ENCODE assay signal across 19 cellular contexts in genomic region chr16:54280751-54281150, GRCh38. TPM values are rescaled to one million over a fixed set of nuclear protein-coding genes. Genes with fewer than 3 reads are reported as not detected.
A peak's percentile ranks its signal among the peaks of the same experiment; 100 is the strongest.
DNase-seq lines count a peak whose midpoint lies in the region; ATAC-seq, FAIRE-seq and TF ChIP-seq lines count a peak whose summit lies in the region.
"Had no signal": no experiment of that assay in that cellular context is flagged by ENCODE, and none has a peak within 500 bp of the region (broad histone marks: within the 10 kb centered on the region; RNA-seq: fewer than 3 reads in every experiment).

No MANE protein-coding gene starts in this region.

- H3K27me3 Mint-ChIP-seq in activated CD8-positive, alpha-beta T cell treated with anti-CD3 and anti-CD28 coated beads for 36 hours = peaks cover 50% of the 10 kb centered on the region
- H3K27me3 Mint-ChIP-seq in activated CD8-positive, alpha-beta T cell treated with anti-CD3 and anti-CD28 coated beads, Interleukin-2, amount 10 ng/mL, durations not matched to agents 7 days and 5 days (ENCODE audit: low read depth) = peaks cover 54% of the 10 kb centered on the region
- H3K27me3 Mint-ChIP-seq in type B pancreatic cell = peaks cover 57% of the 10 kb centered on the region

- H3K9me3 Mint-ChIP-seq in activated CD8-positive, alpha-beta T cell treated with anti-CD3 and anti-CD28 coated beads for 36 hours = no peaks in the 10 kb centered on the region
- H3K9me3 Mint-ChIP-seq in activated CD8-positive, alpha-beta T cell treated with anti-CD3 and anti-CD28 coated beads, Interleukin-2, amount 10 ng/mL, durations not matched to agents 7 days and 5 days (ENCODE audit: insufficient read depth) = no peaks in the 10 kb centered on the region
- no peaks in the 10 kb centered on the region for H3K9me3 Mint-ChIP-seq in type B pancreatic cell
- H3K9me3 Mint-ChIP-seq: activated CD4-positive, alpha-beta T cell treated with anti-CD3 and anti-CD28 coated beads, Interleukin-2, amount 10 ng/mL, durations not matched to agents 7 days and 5 days; central memory CD8-positive, alpha-beta T cell; memory B cell; T-cell had no signal

- H3K36me3 ChIP-seq in kidney (ENCODE audit: control insufficient read depth in 1 of 2, insufficient read depth in 2 of 2, low read length in 2 of 2) = no peaks in the 10 kb centered on the region
- H3K36me3 ChIP-seq: tibial nerve had no signal

- peaks cover 12% of the 10 kb centered on the region for H3K4me1 Mint-ChIP-seq in activated CD8-positive, alpha-beta T cell treated with anti-CD3 and anti-CD28 coated beads for 36 hours (ENCODE audit: low read depth)
- H3K4me1 Mint-ChIP-seq in activated CD8-positive, alpha-beta T cell treated with anti-CD3 and anti-CD28 coated beads, Interleukin-2, amount 10 ng/mL, durations not matched to agents 7 days and 5 days (ENCODE audit: low read depth) = peaks cover 14% of the 10 kb centered on the region
- peaks cover 29% of the 10 kb centered on the region for H3K4me1 Mint-ChIP-seq in type B pancreatic cell (ENCODE audit: unreplicated experiment)

- H3K4me3 Mint-ChIP-seq in activated CD8-positive, alpha-beta T cell treated with anti-CD3 and anti-CD28 coated beads for 36 hours = no peak overlapping the region
- H3K4me3 Mint-ChIP-seq in activated CD8-positive, alpha-beta T cell treated with anti-CD3 and anti-CD28 coated beads, Interleukin-2, amount 10 ng/mL, durations not matched to agents 7 days and 5 days = no peak overlapping the region
- peak overlapping the region; percentile 14 for H3K4me3 Mint-ChIP-seq in type B pancreatic cell
- H3K4me3 Mint-ChIP-seq: activated CD4-positive, alpha-beta T cell treated with anti-CD3 and anti-CD28 coated beads, Interleukin-2, amount 10 ng/mL, durations not matched to agents 7 days and 5 days; central memory CD8-positive, alpha-beta T cell; memory B cell had no signal

- no peak overlapping the region; the same call in 1 of the 2 replicates for H3K27ac ChIP-seq in RWPE1
- no peak overlapping the region for H3K27ac ChIP-seq in kidney (ENCODE audit: low read depth in 2 of 2, low read length in 2 of 2)
- H3K27ac ChIP-seq: parathyroid adenoma, tibial nerve had no signal

- H3K36me3 Mint-ChIP-seq in activated CD8-positive, alpha-beta T cell treated with anti-CD3 and anti-CD28 coated beads for 36 hours (ENCODE audit: low read depth) = no peaks in the 10 kb centered on the region
- peaks cover 3% of the 10 kb centered on the region for H3K36me3 Mint-ChIP-seq in activated CD8-positive, alpha-beta T cell treated with anti-CD3 and anti-CD28 coated beads, Interleukin-2, amount 10 ng/mL, durations not matched to agents 7 days and 5 days (ENCODE audit: low read depth)
- H3K36me3 Mint-ChIP-seq in type B pancreatic cell = peaks cover 20% of the 10 kb centered on the region
- H3K36me3 Mint-ChIP-seq: T-cell had no signal

- peaks cover 0 to 8% of the 10 kb centered on the region in 2 donors for H3K4me1 ChIP-seq in kidney (ENCODE audit: control insufficient read depth in 1 of 2, insufficient read depth in 1 of 2, low read depth in 1 of 2, low read length in 2 of 2)
- H3K4me1 ChIP-seq: parathyroid adenoma had no signal

- TF ChIP-seq CTCF in activated CD8-positive, alpha-beta T cell treated with anti-CD3 and anti-CD28 coated beads for 36 hours (IDR thresholded peaks at IDR 0.05) = no peak
- TF ChIP-seq CTCF in RWPE1 (conservative IDR thresholded peaks at IDR 0.05; ENCODE audit: low read depth) (no peak), fibroblast of mammary gland (conservative IDR thresholded peaks at IDR 0.05; ENCODE audit: control insufficient read depth, insufficient read depth, low read depth, low read length) (no peak), type B pancreatic cell (conservative IDR thresholded peaks at IDR 0.05) (no peak), kidney (IDR thresholded peaks at IDR 0.05; ENCODE audit: borderline replicate concordance, extremely low read depth, insufficient read depth) (no peak)

- CTCF ChIA-PET in activated CD8-positive, alpha-beta T cell treated with anti-CD3 and anti-CD28 coated beads for 36 hours (lab: Charles Lee) = interaction anchor here (1.0 kb wide), 1 partner anchor 11 kb away, joined by 3 read pairs; no protein-coding TSS in a partner anchor
- CTCF ChIA-PET in activated CD8-positive, alpha-beta T cell treated with anti-CD3 and anti-CD28 coated beads, Interleukin-2, amount 10 ng/mL, durations not matched to agents 7 days and 5 days (lab: Charles Lee) = no interaction called here
- CTCF ChIA-PET in RWPE1 (lab: Yijun Ruan, JAX) = interaction anchor here (0.7 kb wide), 1 partner anchor 648 kb away, joined by 3 read pairs; no protein-coding TSS in a partner anchor

- ATAC-seq in activated CD8-positive, alpha-beta T cell treated with anti-CD3 and anti-CD28 coated beads for 36 hours = peak; percentile 68
- ATAC-seq in activated CD8-positive, alpha-beta T cell treated with anti-CD3 and anti-CD28 coated beads, Interleukin-2, amount 10 ng/mL, durations not matched to agents 7 days and 5 days = no peak
- no peak for ATAC-seq in GM19455 (IDR thresholded peaks at IDR 0.05; ENCODE audit: unreplicated experiment)
- ATAC-seq: T-cell had no signal

- H3K9ac ChIP-seq in kidney (ENCODE audit: low read length in 2 of 2) = no peak overlapping the region
- H3K9ac ChIP-seq: parathyroid adenoma had no signal

- DNase-seq in activated CD8-positive, alpha-beta T cell treated with anti-CD3 and anti-CD28 coated beads for 36 hours = no peak
- DNase-seq in activated CD8-positive, alpha-beta T cell treated with anti-CD3 and anti-CD28 coated beads, Interleukin-2, amount 10 ng/mL, durations not matched to agents 7 days and 5 days = no peak
- DNase-seq in RWPE1 (ENCODE audit: low spot score) = peak; percentile 11
- peak; percentile 52 for DNase-seq in fibroblast of mammary gland (ENCODE audit: low read depth)
- no peak for DNase-seq in type B pancreatic cell (ENCODE audit: extremely low spot score, unreplicated experiment)
- no peak for DNase-seq in kidney
- DNase-seq in AG08396 (ENCODE audit: low spot score) = no peak
- DNase-seq: activated CD4-positive, alpha-beta T cell treated with anti-CD3 and anti-CD28 coated beads, Interleukin-2, amount 10 ng/mL, durations not matched to agents 7 days and 5 days; activated naive CD4-positive, alpha-beta T cell; NCI-H1092 treated with DMSO at 0.1 percent for 48 hours; T-cell had no signal

- no peak for FAIRE-seq in kidney (lab: Jason Lieb, UNC)
- FAIRE-seq: GM19239, H1 had no signal

- H3K9me3 ChIP-seq in kidney (ENCODE audit: control insufficient read depth in 1 of 2, low read length in 2 of 2) = no peaks in the 10 kb centered on the region
- H3K9me3 ChIP-seq: tibial nerve had no signal

- no peak overlapping the region for H3K27ac Mint-ChIP-seq in activated CD8-positive, alpha-beta T cell treated with anti-CD3 and anti-CD28 coated beads for 36 hours
- H3K27ac Mint-ChIP-seq in activated CD8-positive, alpha-beta T cell treated with anti-CD3 and anti-CD28 coated beads, Interleukin-2, amount 10 ng/mL, durations not matched to agents 7 days and 5 days = no peak overlapping the region
- H3K27ac Mint-ChIP-seq in type B pancreatic cell = peak overlapping the region; percentile 44
- H3K27ac Mint-ChIP-seq: activated CD4-positive, alpha-beta T cell treated with anti-CD3 and anti-CD28 coated beads, Interleukin-2, amount 10 ng/mL, durations not matched to agents 7 days and 5 days; memory B cell had no signal

- intact Hi-C loops in activated CD8-positive, alpha-beta T cell treated with anti-CD3 and anti-CD28 coated beads for 36 hours (cut with micrococcal nuclease) = no loop called here
- intact Hi-C loops in kidney (cut with DNase I) = no loop called here

- POLR2A ChIA-PET in activated CD8-positive, alpha-beta T cell treated with anti-CD3 and anti-CD28 coated beads for 36 hours (lab: Charles Lee) = no interaction called here
- POLR2A ChIA-PET in activated CD8-positive, alpha-beta T cell treated with anti-CD3 and anti-CD28 coated beads, Interleukin-2, amount 10 ng/mL, durations not matched to agents 7 days and 5 days (lab: Charles Lee) = no interaction called here
- POLR2A ChIA-PET in RWPE1 (lab: Yijun Ruan, JAX; ENCODE audit: low non-redundant PET) = no interaction called here

- H3K4me3 ChIP-seq in fibroblast of mammary gland (ENCODE audit: control insufficient read depth, low read depth, low read length) (no peak overlapping the region), kidney (ENCODE audit: low read length in 2 of 2) (no peak overlapping the region)
- H3K4me3 ChIP-seq: tibial nerve had no signal

RNA-seq across cellular contexts. Expression of gene IRX3, which starts 5.8 kb away (rescaled TPM):
- not detected for total RNA-seq in activated CD8-positive, alpha-beta T cell treated with anti-CD3 and anti-CD28 coated beads for 36 hours
- not detected for total RNA-seq in activated CD8-positive, alpha-beta T cell treated with anti-CD3 and anti-CD28 coated beads, Interleukin-2, amount 10 ng/mL, durations not matched to agents 7 days and 5 days
- total RNA-seq in type B pancreatic cell (ENCODE audit: low replicate concordance) (30.0 and 30.7 TPM in 2 replicates), kidney (37.9 TPM)
- polyA plus RNA-seq in kidney (ENCODE audit: insufficient read depth, low read depth, low replicate concordance) = 13.5 TPM
- total RNA-seq: activated CD4-positive, alpha-beta T cell treated with anti-CD3 and anti-CD28 coated beads, Interleukin-2, amount 10 ng/mL, durations not matched to agents 7 days and 5 days had no signal
- polyA plus RNA-seq: AG04450 had no signal

Comparison
In these comparisons a context has a peak if more than half of its experiments do, and no peak if none do; other contexts are left out.
1. DNase-seq: peak in RWPE1 (single experiment) and fibroblast of mammary gland (single experiment); none in activated CD8-positive, alpha-beta T cell treated with anti-CD3 and anti-CD28 coated beads for 36 hours (single experiment), activated CD8-positive, alpha-beta T cell treated with anti-CD3 and anti-CD28 coated beads, Interleukin-2, amount 10 ng/mL, durations not matched to agents 7 days and 5 days (single experiment), type B pancreatic cell (single experiment), kidney (single experiment) and AG08396 (single experiment).
2. RNA of gene IRX3, which starts 5.8 kb away (total RNA-seq): 37.9 TPM in kidney (single experiment) and 30.0 to 30.7 TPM in type B pancreatic cell; not detected in activated CD8-positive, alpha-beta T cell treated with anti-CD3 and anti-CD28 coated beads for 36 hours and not detected in activated CD8-positive, alpha-beta T cell treated with anti-CD3 and anti-CD28 coated beads, Interleukin-2, amount 10 ng/mL, durations not matched to agents 7 days and 5 days; every median in the first group is over 10 times any median in the second.